9 cellular contexts compared by ENCODE assay signal in the genomic region with DNA sequence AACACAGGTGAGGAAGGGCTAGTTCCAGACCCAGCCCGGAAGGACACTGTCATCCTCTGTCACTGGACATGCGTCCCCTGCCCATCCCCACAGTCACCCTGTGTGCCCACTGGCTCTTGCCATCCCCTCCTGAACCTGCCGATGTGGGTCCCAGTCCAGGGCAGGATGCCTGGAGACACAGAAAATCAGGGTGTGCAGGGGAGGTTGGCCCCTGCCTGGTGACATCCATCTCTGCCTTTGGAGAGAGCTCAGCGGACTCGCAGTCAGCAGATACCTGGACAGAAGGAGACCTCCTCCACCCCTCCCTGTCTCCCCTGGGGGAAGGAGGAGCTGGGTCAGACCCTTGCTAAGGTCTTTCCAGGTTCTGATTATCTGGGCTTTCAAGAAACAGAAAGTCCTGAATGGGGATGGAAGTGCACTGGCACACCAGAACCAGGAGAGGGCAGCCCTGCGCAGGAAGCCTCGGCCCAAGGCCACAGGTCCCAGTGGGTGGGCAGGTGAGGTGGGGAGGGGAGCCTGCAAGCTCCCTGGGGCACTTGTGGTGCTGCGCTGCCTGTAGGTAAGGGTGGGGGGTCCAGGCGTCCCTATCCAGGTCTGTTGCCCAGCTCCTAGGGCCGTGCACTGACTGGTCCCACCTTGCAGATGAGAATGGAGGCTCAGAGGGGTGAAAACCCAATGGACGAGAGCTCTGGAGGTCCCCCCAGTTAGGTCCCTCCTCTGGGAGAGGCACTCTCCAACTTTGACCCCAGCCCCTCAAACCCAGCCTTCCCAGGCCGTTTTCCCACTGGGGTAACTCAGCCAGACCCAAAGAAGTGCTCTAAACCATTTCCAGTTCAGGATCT. TPM values are rescaled to one million over a fixed set of nuclear protein-coding genes. Genes with fewer than 3 reads are reported as not detected.
DNase-seq lines count a peak whose midpoint lies in the region; ATAC-seq, FAIRE-seq and TF ChIP-seq lines count a peak whose summit lies in the region.
"Had no signal": no experiment of that assay in that cellular context is flagged by ENCODE, and none has a peak within 500 bp of the region (broad histone marks: within the 10 kb centered on the region; RNA-seq: fewer than 3 reads in every experiment).

No MANE protein-coding gene starts in this region.

- no peaks in the 10 kb centered on the region for H3K4me1 ChIP-seq in colonic mucosa

- TF ChIP-seq CTCF in D721Med (IDR thresholded peaks at IDR 0.05; ENCODE audit: insufficient read depth, missing control alignments) (peak; percentile 62), colonic mucosa (IDR thresholded peaks at IDR 0.05) (peak; percentile 56), mesothelial cell of epicardium (IDR thresholded peaks at IDR 0.05; ENCODE audit: unreplicated experiment) (peak; percentile 70)

- no peak for FAIRE-seq in D721Med (lab: Jason Lieb, UNC)
- no peak for FAIRE-seq in urothelium cell line (lab: Jason Lieb, UNC)
- FAIRE-seq: islet of Langerhans had no signal

- peak; percentile 46 for ATAC-seq in HG02885 (IDR thresholded peaks at IDR 0.05; ENCODE audit: poor library complexity, unreplicated experiment)
- peak; percentile 68 for ATAC-seq in T-helper 17 cell
- no peak for ATAC-seq in HG02642 (IDR thresholded peaks at IDR 0.05; ENCODE audit: poor library complexity, unreplicated experiment)

- H3K9me3 Mint-ChIP-seq in mesothelial cell of epicardium, result peaks cover 7% of the 10 kb centered on the region

- no peaks in the 10 kb centered on the region for H3K36me3 ChIP-seq in colonic mucosa

- H3K27ac ChIP-seq in colonic mucosa, result no peak overlapping the region

- H3K27ac Mint-ChIP-seq in T-helper 17 cell (no peak overlapping the region), mesothelial cell of epicardium (no peak overlapping the region)

- DNase-seq in D721Med (ENCODE audit: insufficient read length, low spot score) (peak; percentile 89), T-helper 17 cell (peak in 1 of 3 donors; percentile 20), colonic mucosa (peak; percentile 25), mesothelial cell of epicardium (ENCODE audit: low spot score in 2 of 2, unreplicated experiment in 2 of 2) (peak in 1 of 2 experiments; percentile 63), urothelium cell line (ENCODE audit: low spot score) (peak; percentile 81)
- no peak for DNase-seq in NK-92 treated with Interleukin-12 subunit alpha and Interleukin-12 subunit beta, amount 100 ng/mL, for 24 hours (lab: John Stamatoyannopoulos, UW)

- no peaks in the 10 kb centered on the region for H3K27me3 ChIP-seq in colonic mucosa

- H3K9me3 ChIP-seq in T-helper 17 cell (ENCODE audit: control insufficient read depth, low read length, poor library complexity, severe bottlenecking), result peaks cover 4% of the 10 kb centered on the region
- H3K9me3 ChIP-seq in colonic mucosa, result no peaks in the 10 kb centered on the region

- H3K4me1 Mint-ChIP-seq in T-helper 17 cell, result no peaks in the 10 kb centered on the region
- H3K4me1 Mint-ChIP-seq in mesothelial cell of epicardium, result peaks cover 2% of the 10 kb centered on the region

- no peak overlapping the region for H3K9ac ChIP-seq in colonic mucosa (ENCODE audit: low read depth in 2 of 2, low read length in 2 of 2)

- H3K4me3 ChIP-seq in colonic mucosa, result no peak overlapping the region

- peaks cover 25% of the 10 kb centered on the region for H3K27me3 Mint-ChIP-seq in T-helper 17 cell
- H3K27me3 Mint-ChIP-seq in mesothelial cell of epicardium (ENCODE audit: low read depth), result peaks cover 46% of the 10 kb centered on the region

- H3K36me3 Mint-ChIP-seq in T-helper 17 cell (ENCODE audit: low read depth), result peaks cover 5% of the 10 kb centered on the region
- H3K36me3 Mint-ChIP-seq in mesothelial cell of epicardium, result no peaks in the 10 kb centered on the region

- no peak overlapping the region for H3K4me3 Mint-ChIP-seq in T-helper 17 cell
- no peak overlapping the region for H3K4me3 Mint-ChIP-seq in mesothelial cell of epicardium

- intact Hi-C loops in colonic mucosa (cut with DNase I), result loop anchor here (5.0 to 10.0 kb wide), 2 partner anchors 287 to 1115 kb away; partner anchors contain the start of gene GPC1

RNA-seq across cellular contexts. Expression of gene OTOS, which starts 9.7 kb away (rescaled TPM):
- total RNA-seq in T-helper 17 cell (not detected), colonic mucosa (not detected), mesothelial cell of epicardium (not detected in 3 replicates)

RNA-seq across cellular contexts. Expression of gene COPS9, which starts 14.1 kb away (rescaled TPM):
- total RNA-seq in T-helper 17 cell (10 to 100 TPM; 65.0 to 74.0 TPM), colonic mucosa (100 to 1,000 TPM; 119 to 169 TPM), mesothelial cell of epicardium (83.2 to 93.6 TPM (median 90.9 TPM) in 3 replicates)
